Comparison of ENCODE assay signal across 26 cellular contexts in genomic region chr5:122371511-122372151, GRCh38. TPM values are rescaled to one million over a fixed set of nuclear protein-coding genes. Genes with fewer than 3 reads are reported as not detected.
DNase-seq lines count a peak whose midpoint lies in the region; ATAC-seq, FAIRE-seq and TF ChIP-seq lines count a peak whose summit lies in the region.
"Had no signal": no experiment of that assay in that cellular context is flagged by ENCODE, and none has a peak within 500 bp of the region (broad histone marks: within the 10 kb centered on the region; RNA-seq: fewer than 3 reads in every experiment).

No MANE protein-coding gene starts in this region.

- H3K27me3 ChIP-seq in endothelial cell of umbilical vein (ENCODE audit: control insufficient read depth in 2 of 2, insufficient read depth in 2 of 2, low read length in 2 of 2) (no peaks in the 10 kb centered on the region), sigmoid colon (no peaks in the 10 kb centered on the region)
- H3K27me3 ChIP-seq: BE2C, SJCRH30 had no signal

- dilution Hi-C loops in endothelial cell of umbilical vein (cut with MboI; ENCODE audit: extremely low pct_ligation_motif_present, low sequenced_read_pairs): no loop called here

- POLR2A ChIA-PET in endothelial cell of umbilical vein (lab: Charles Lee): no interaction called here

- DNase-seq in G401 (ENCODE audit: low spot score) (peak; percentile 28), GM18507 (ENCODE audit: extremely low spot score, insufficient read length, low read depth) (no peak), NCI-H446 treated with DMSO at 0.1 percent for 48 hours (lab: John Stamatoyannopoulos, UW) (peak; percentile 25), endothelial cell of umbilical vein (ENCODE audit: low read depth, low spot score) (no peak), LoVo (ENCODE audit: low spot score) (no peak), sigmoid colon (no peak), NCI-H187 treated with DMSO at 0.1 percent for 48 hours (lab: John Stamatoyannopoulos, UW) (no peak)
- DNase-seq in effector memory CD8-positive, alpha-beta T cell: no peak
- DNase-seq: BE2C; CD4-positive, CD25-positive, alpha-beta regulatory T cell; COR-L47; DMS153; GF-D8; H7; Karpas-422; MG63; NCI-H1048; NCI-H146; NCI-H2081; NCI-H510A; NCI-H774 had no signal

- no peak overlapping the region for H3K4me3 ChIP-seq in endothelial cell of umbilical vein (replicated peaks in 1 of 3; ENCODE audit: insufficient read depth in 1 of 3, low read depth in 1 of 3, low read length in 3 of 3)
- no peak overlapping the region for H3K4me3 ChIP-seq in sigmoid colon
- H3K4me3 ChIP-seq: MG63, SJCRH30 had no signal

- no peak overlapping the region for H2AFZ ChIP-seq in endothelial cell of umbilical vein (ENCODE audit: low read depth, low read length)

- peaks cover 0 to 3% of the 10 kb centered on the region in 2 donors for H3K9me3 Mint-ChIP-seq in effector memory CD8-positive, alpha-beta T cell
- H3K9me3 Mint-ChIP-seq: IgD-negative memory B cell had no signal

- TF ChIP-seq CTCF in endothelial cell of umbilical vein (IDR thresholded peaks at IDR 0.05; ENCODE audit: extremely low read depth in 1 of 2, insufficient read depth in 1 of 2, low read depth in 1 of 2, low read length in 2 of 2) (no peak), sigmoid colon (IDR thresholded peaks at IDR 0.05) (no peak)

- in situ Hi-C loops in G401 (cut with HindIII; ENCODE audit: low sequenced_read_pairs): no loop called here

- H3K9me3 ChIP-seq in endothelial cell of umbilical vein (replicated peaks; ENCODE audit: control insufficient read depth, insufficient read depth, low read length): no peaks in the 10 kb centered on the region
- no peaks in the 10 kb centered on the region for H3K9me3 ChIP-seq in sigmoid colon
- H3K9me3 ChIP-seq: BE2C, MG63, SJCRH30 had no signal

- H3K27ac Mint-ChIP-seq in effector memory CD8-positive, alpha-beta T cell: no peak overlapping the region
- H3K27ac Mint-ChIP-seq: CD4-positive, CD25-positive, alpha-beta regulatory T cell; IgD-negative memory B cell had no signal

- CTCF ChIA-PET in endothelial cell of umbilical vein (lab: Charles Lee): interaction anchor here (0.7 kb wide), 1 partner anchor 14 kb away, joined by 3 read pairs; no protein-coding TSS in a partner anchor

- no peak for TF ChIP-seq EP300 in sigmoid colon (IDR thresholded peaks at IDR 0.05)

- no peaks in the 10 kb centered on the region for H3K9me1 ChIP-seq in endothelial cell of umbilical vein (replicated peaks; ENCODE audit: control insufficient read depth, extremely low read depth, insufficient read depth, low read length)

- intact Hi-C loops in endothelial cell of umbilical vein (cut with micrococcal nuclease) (no loop called here), sigmoid colon (cut with DNase I) (no loop called here)

- H3K4me2 ChIP-seq in endothelial cell of umbilical vein (ENCODE audit: insufficient read depth, low read length): no peak overlapping the region

- no peaks in the 10 kb centered on the region for H3K4me1 Mint-ChIP-seq in effector memory CD8-positive, alpha-beta T cell (ENCODE audit: low read depth in 2 of 2)
- H3K4me1 Mint-ChIP-seq: CD4-positive, CD25-positive, alpha-beta regulatory T cell; IgD-negative memory B cell had no signal

- no peaks in the 10 kb centered on the region for H3K79me2 ChIP-seq in endothelial cell of umbilical vein (ENCODE audit: control insufficient read depth, insufficient read depth, low read length)

- BruUV-seq in endothelial cell of umbilical vein (replicated peaks; lab: Mats Ljungman, UMichigan): no TSS peak

- 79 to 88% methylated on average over 2 of the region's 2 CpGs for WGBS in sigmoid colon, 2 donors

- no peak overlapping the region for H3K9ac ChIP-seq in endothelial cell of umbilical vein (replicated peaks; ENCODE audit: extremely low read depth, insufficient read depth, low read length)

- TF ChIP-seq POLR2A in endothelial cell of umbilical vein (IDR thresholded peaks at IDR 0.05; ENCODE audit: low read depth, low read length): no peak
- no peak for TF ChIP-seq POLR2A in sigmoid colon (IDR thresholded peaks at IDR 0.05)

- no peak for ATAC-seq in effector memory CD8-positive, alpha-beta T cell (replicated peaks)
- ATAC-seq: Panc1 had no signal

- H3K27ac ChIP-seq in endothelial cell of umbilical vein (ENCODE audit: insufficient read depth, low read depth, low read length) (no peak overlapping the region), sigmoid colon (no peak overlapping the region)
- H3K27ac ChIP-seq: SJCRH30 had no signal

- no peaks in the 10 kb centered on the region for H4K20me1 ChIP-seq in endothelial cell of umbilical vein (replicated peaks; ENCODE audit: control insufficient read depth, extremely low read depth, insufficient read depth, low read length)

- peak; percentile 29 for FAIRE-seq in GM18507 (lab: Jason Lieb, UNC)
- peak; percentile 4 for FAIRE-seq in endothelial cell of umbilical vein (lab: Jason Lieb, UNC)
- FAIRE-seq: A204.1, HTR-8/SVneo had no signal

- H3K36me3 Mint-ChIP-seq in effector memory CD8-positive, alpha-beta T cell (ENCODE audit: insufficient read depth): no peaks in the 10 kb centered on the region
- H3K36me3 Mint-ChIP-seq: CD4-positive, CD25-positive, alpha-beta regulatory T cell; IgD-negative memory B cell had no signal

- no peak overlapping the region for H3K4me3 Mint-ChIP-seq in effector memory CD8-positive, alpha-beta T cell
- H3K4me3 Mint-ChIP-seq: CD4-positive, CD25-positive, alpha-beta regulatory T cell; IgD-negative memory B cell had no signal

- H3K27me3 Mint-ChIP-seq in effector memory CD8-positive, alpha-beta T cell: no peaks in the 10 kb centered on the region
- H3K27me3 Mint-ChIP-seq: CD4-positive, CD25-positive, alpha-beta regulatory T cell; IgD-negative memory B cell had no signal

- no peaks in the 10 kb centered on the region for H3K4me1 ChIP-seq in endothelial cell of umbilical vein (ENCODE audit: control insufficient read depth, extremely low read depth, insufficient read depth, low read length)
- peaks cover 0 to 37% (median 15%) of the 10 kb centered on the region in 4 donors for H3K4me1 ChIP-seq in sigmoid colon
- H3K4me1 ChIP-seq: BE2C, SJCRH30 had no signal

- H3K36me3 ChIP-seq in endothelial cell of umbilical vein (ENCODE audit: control insufficient read depth in 2 of 2, extremely low read depth in 1 of 2, insufficient read depth in 2 of 2, low read length in 2 of 2): no peaks in the 10 kb centered on the region
- H3K36me3 ChIP-seq in sigmoid colon: no peaks in the 10 kb centered on the region
- H3K36me3 ChIP-seq: BE2C, MG63, SJCRH30 had no signal

TF ChIP-seq in endothelial cell of umbilical vein, 7 proteins besides CTCF, POLR2A, EP300 and RAD21:
- TF ChIP-seq GATA2 (IDR thresholded peaks at IDR 0.05; ENCODE audit: insufficient read depth, insufficient read length, low read depth, low read length) (no peak), EZH2 (IDR thresholded peaks at IDR 0.05; ENCODE audit: borderline replicate concordance, low read depth, low read length, severe bottlenecking) (no peak), POLR2AphosphoS5 (IDR thresholded peaks at IDR 0.05; ENCODE audit: insufficient read depth, low read depth, low read length) (no peak), MYC (IDR thresholded peaks at IDR 0.05; ENCODE audit: low read depth, low read length) (no peak), FOS (IDR thresholded peaks at IDR 0.05; ENCODE audit: borderline replicate concordance, insufficient read depth, low read length) (no peak), JUN (IDR thresholded peaks at IDR 0.05; ENCODE audit: borderline replicate concordance, insufficient read depth, insufficient read length, low read depth) (no peak)
- TF ChIP-seq, protein P1, sequence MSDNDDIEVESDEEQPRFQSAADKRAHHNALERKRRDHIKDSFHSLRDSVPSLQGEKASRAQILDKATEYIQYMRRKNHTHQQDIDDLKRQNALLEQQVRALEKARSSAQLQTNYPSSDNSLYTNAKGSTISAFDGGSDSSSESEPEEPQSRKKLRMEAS (IDR thresholded peaks at IDR 0.05; ENCODE audit: insufficient read depth, insufficient read length): no peak

RNA-seq across cellular contexts. Expression of gene SNCAIP, which starts 59.6 kb away (rescaled TPM):
- total RNA-seq in G401 (2014; rRNA removed; shearing (Covaris generic)): not detected in 2 replicates
- total RNA-seq in endothelial cell of umbilical vein (35.9 and 42.0 TPM in 2 replicates), sigmoid colon (1 to 10 TPM; 2.4 to 4.3 (median 3.2) TPM)
- polyA plus RNA-seq in endothelial cell of umbilical vein (12.0 and 13.1 TPM in 2 replicates), sigmoid colon (1 to 10 TPM in 2 of 3 donors, not detected in 1; 1.2 to 3.8 TPM)
- polyA plus RNA-seq in endothelial cell of umbilical vein (2011; cell fraction: cytosol; rRNA removed): 11.0 and 12.7 TPM in 2 replicates
- polyA plus RNA-seq in endothelial cell of umbilical vein (2011; cell fraction: nucleus; rRNA removed): 68.8 and 74.4 TPM in 2 replicates
- polyA plus RNA-seq in endothelial cell of umbilical vein (2012): 1.0 and 2.6 TPM in 2 replicates
- polyA minus RNA-seq in endothelial cell of umbilical vein: 32.4 and 36.1 TPM in 2 replicates
- polyA minus RNA-seq in endothelial cell of umbilical vein (2011; cell fraction: cytosol; rRNA and poly(A)+ RNA removed): not detected
- polyA minus RNA-seq in endothelial cell of umbilical vein (2011; cell fraction: nucleus; rRNA and poly(A)+ RNA removed): 69.7 and 76.6 TPM in 2 replicates
- total RNA-seq: CD4-positive, CD25-positive, alpha-beta regulatory T cell had no signal
- polyA plus RNA-seq: CD4-positive, CD25-positive, alpha-beta regulatory T cell; IgD-negative memory B cell had no signal

Comparison
In these comparisons a context has a peak if more than half of its experiments do, and no peak if none do; other contexts are left out.
1. DNase-seq: peak in G401 (single experiment) and NCI-H446 treated with DMSO at 0.1 percent for 48 hours (single experiment); none in GM18507 (single experiment), endothelial cell of umbilical vein (single experiment), effector memory CD8-positive, alpha-beta T cell (0 of 3), LoVo (single experiment), sigmoid colon (single experiment) and NCI-H187 treated with DMSO at 0.1 percent for 48 hours (single experiment).